ENCODE assay signal across 22 cellular contexts in genomic region chr15:47410243-47410642, GRCh38.
"Had no signal": no experiment of that assay in that cellular context is flagged by ENCODE, and none has a peak within 500 bp of the region (broad histone marks: within the 10 kb centered on the region; RNA-seq: fewer than 3 reads in every experiment).

No MANE protein-coding gene starts in this region.

- H3K9me3 Mint-ChIP-seq: mesothelial cell of epicardium; naive thymus-derived CD8-positive, alpha-beta T cell; neural progenitor cell; stimulated activated memory B cell treated with anti-CD40 and anti-IgM and Interleukin-4, amounts not matched to agents 10 μg/mL and 1 μg/mL and 100 μg/mL, for 72 hours; type B pancreatic cell had no signal

- DNase-seq: activated CD4-positive, alpha-beta T cell treated with anti-CD3 and anti-CD28 coated beads for 1 hour; activated naive CD4-positive, alpha-beta T cell; activated T-cell treated with anti-CD3 and anti-CD28 coated beads, Interleukin-2, amount 50 U/mL, for 1 hour; adrenal gland; effector memory CD4-positive, alpha-beta T cell; foreskin melanocyte; glutamatergic neuron; hypothalamus; left ventricle myocardium inferior; naive thymus-derived CD8-positive, alpha-beta T cell; small intestine; WERI-Rb-1 had no signal

- H3K36me3 Mint-ChIP-seq: activated naive CD8-positive, alpha-beta T cell; mesothelial cell of epicardium; naive thymus-derived CD8-positive, alpha-beta T cell; neural progenitor cell; stimulated activated memory B cell treated with anti-CD40 and anti-IgM and Interleukin-4, amounts not matched to agents 10 μg/mL and 1 μg/mL and 100 μg/mL, for 72 hours; type B pancreatic cell had no signal

- H3K4me3 Mint-ChIP-seq: activated naive CD8-positive, alpha-beta T cell; central memory CD8-positive, alpha-beta T cell; mesothelial cell of epicardium; naive thymus-derived CD8-positive, alpha-beta T cell; neural progenitor cell; stimulated activated memory B cell treated with anti-CD40 and anti-IgM and Interleukin-4, amounts not matched to agents 10 μg/mL and 1 μg/mL and 100 μg/mL, for 72 hours; type B pancreatic cell had no signal

- H3K36me3 ChIP-seq: adrenal gland, ascending aorta, left ventricle myocardium inferior, neural progenitor cell, thoracic aorta, vagina, WERI-Rb-1 had no signal

- H3K27ac ChIP-seq: adrenal gland, left ventricle myocardium inferior, neural progenitor cell, vagina, WERI-Rb-1 had no signal

- H3K4me1 Mint-ChIP-seq: central memory CD8-positive, alpha-beta T cell; naive thymus-derived CD8-positive, alpha-beta T cell; stimulated activated memory B cell treated with anti-CD40 and anti-IgM and Interleukin-4, amounts not matched to agents 10 μg/mL and 1 μg/mL and 100 μg/mL, for 72 hours had no signal

- H3K27ac Mint-ChIP-seq: activated naive CD8-positive, alpha-beta T cell; mesothelial cell of epicardium; naive thymus-derived CD8-positive, alpha-beta T cell; neural progenitor cell; stimulated activated memory B cell treated with anti-CD40 and anti-IgM and Interleukin-4, amounts not matched to agents 10 μg/mL and 1 μg/mL and 100 μg/mL, for 72 hours; type B pancreatic cell had no signal

- ATAC-seq: naive thymus-derived CD8-positive, alpha-beta T cell; sciatic nerve; stimulated activated memory B cell treated with anti-CD40 and anti-IgM and Interleukin-4, amounts not matched to agents 10 μg/mL and 1 μg/mL and 100 μg/mL, for 72 hours had no signal

- H3K27me3 Mint-ChIP-seq: activated naive CD8-positive, alpha-beta T cell; central memory CD8-positive, alpha-beta T cell; stimulated activated memory B cell treated with anti-CD40 and anti-IgM and Interleukin-4, amounts not matched to agents 10 μg/mL and 1 μg/mL and 100 μg/mL, for 72 hours had no signal

- H3K27me3 ChIP-seq: adrenal gland, ascending aorta, neural progenitor cell, vagina had no signal

- H3K9me3 ChIP-seq: adrenal gland, ascending aorta, left ventricle myocardium inferior, thoracic aorta, vagina had no signal

- H3K4me3 ChIP-seq: adrenal gland, ascending aorta, left ventricle myocardium inferior, neural progenitor cell, thoracic aorta, vagina had no signal

- H3K4me1 ChIP-seq: adrenal gland, neural progenitor cell had no signal
